Comparison of ENCODE assay signal across 8 cellular contexts in genomic region chr9:134135343-134136116, GRCh38. TPM values are rescaled to one million over a fixed set of nuclear protein-coding genes. Genes with fewer than 3 reads are reported as not detected.
DNase-seq lines count a peak whose midpoint lies in the region; ATAC-seq, FAIRE-seq and TF ChIP-seq lines count a peak whose summit lies in the region.

WDR5 (plus strand) TSS chr9:134136082; CDS start chr9:134139878, 3,796 bp downstream.

- BruUV-seq in endothelial cell of umbilical vein (replicated peaks; lab: Mats Ljungman, UMichigan): no TSS peak

- dilution Hi-C loops in endothelial cell of umbilical vein (cut with MboI; ENCODE audit: extremely low pct_ligation_motif_present, low sequenced_read_pairs): no loop called here

- H3K36me3 ChIP-seq in CD8-positive, alpha-beta memory T cell (ENCODE audit: insufficient read depth, low read length): peaks cover 9% of the 10 kb centered on the region
- H3K36me3 ChIP-seq in endothelial cell of umbilical vein (ENCODE audit: control insufficient read depth in 2 of 2, extremely low read depth in 1 of 2, insufficient read depth in 2 of 2, low read length in 2 of 2): peaks cover 0 to 6% of the 10 kb centered on the region in 2 experiments

- H3K4me3 ChIP-seq in CD8-positive, alpha-beta memory T cell (ENCODE audit: low read length): peak within 1 kb of the TSS; percentile 96
- H3K4me3 ChIP-seq in endothelial cell of umbilical vein (replicated peaks in 1 of 3; ENCODE audit: insufficient read depth in 1 of 3, low read depth in 1 of 3, low read length in 3 of 3): peak within 1 kb of the TSS; percentile 84 to 97 (median 93)

- H3K9me3 ChIP-seq in CD8-positive, alpha-beta memory T cell (ENCODE audit: low read length): no peaks in the 10 kb centered on the region
- H3K9me3 ChIP-seq in endothelial cell of umbilical vein (replicated peaks; ENCODE audit: control insufficient read depth, insufficient read depth, low read length): no peaks in the 10 kb centered on the region

- peaks cover 0 to 22% (median 0%) of the 10 kb centered on the region in 3 donors for H3K36me3 Mint-ChIP-seq in CD8-positive, alpha-beta memory T cell

- peak; percentile 55 for ATAC-seq in GM19467 (IDR thresholded peaks at IDR 0.05; ENCODE audit: unreplicated experiment)

- H3K27ac Mint-ChIP-seq in CD8-positive, alpha-beta memory T cell: peak within 1 kb of the TSS; percentile 79 to 95 (median 88)

- peak; percentile 72 for FAIRE-seq in endothelial cell of umbilical vein (lab: Jason Lieb, UNC)

- peak within 1 kb of the TSS; percentile 86 for H3K27ac ChIP-seq in CD8-positive, alpha-beta memory T cell (ENCODE audit: low read depth, low read length)
- peak within 1 kb of the TSS; percentile 48 for H3K27ac ChIP-seq in endothelial cell of umbilical vein (ENCODE audit: insufficient read depth, low read depth, low read length)

- peaks cover 32% of the 10 kb centered on the region for H3K4me1 ChIP-seq in CD8-positive, alpha-beta memory T cell (ENCODE audit: insufficient read depth, low read length)
- peaks cover 10% of the 10 kb centered on the region for H3K4me1 ChIP-seq in endothelial cell of umbilical vein (ENCODE audit: control insufficient read depth, extremely low read depth, insufficient read depth, low read length)

- peak within 1 kb of the TSS; percentile 83 for H3K4me2 ChIP-seq in endothelial cell of umbilical vein (ENCODE audit: insufficient read depth, low read length)

- peak in 1 of 2 donors; percentile 12 for TF ChIP-seq CTCF in endothelial cell of umbilical vein (IDR thresholded peaks at IDR 0.05; ENCODE audit: extremely low read depth in 1 of 2, insufficient read depth in 1 of 2, low read depth in 1 of 2, low read length in 2 of 2)

- H3K9me1 ChIP-seq in endothelial cell of umbilical vein (replicated peaks; ENCODE audit: control insufficient read depth, extremely low read depth, insufficient read depth, low read length): no peaks in the 10 kb centered on the region

- intact Hi-C loops in endothelial cell of umbilical vein (cut with micrococcal nuclease): loop anchor here (1.0 kb wide), 2 partner anchors 29 to 67 kb away; partner anchors contain the start of genes BRD3 and RNU6ATAC

- H3K27me3 ChIP-seq in CD8-positive, alpha-beta memory T cell (ENCODE audit: insufficient read depth, low read length, poor library complexity, severe bottlenecking): no peaks in the 10 kb centered on the region
- no peaks in the 10 kb centered on the region for H3K27me3 ChIP-seq in endothelial cell of umbilical vein (ENCODE audit: control insufficient read depth in 2 of 2, insufficient read depth in 2 of 2, low read length in 2 of 2)

- H3K79me2 ChIP-seq in endothelial cell of umbilical vein (ENCODE audit: control insufficient read depth, insufficient read depth, low read length): peaks cover 40% of the 10 kb centered on the region

- POLR2A ChIA-PET in CD8-positive, alpha-beta memory T cell (lab: Charles Lee): interaction anchor here (0.8 to 2.6 kb wide), 5 partner anchors 29 to 321 kb away, joined by 4 to 41 read pairs (median 7); partner anchors contain the start of genes BRD3OS and RNU6ATAC
- POLR2A ChIA-PET in endothelial cell of umbilical vein (lab: Charles Lee): interaction anchor here (1.1 kb wide), 1 partner anchor 27 kb away, joined by 3 read pairs; no protein-coding TSS in a partner anchor

- peak; percentile 61 for TF ChIP-seq POLR2A in endothelial cell of umbilical vein (IDR thresholded peaks at IDR 0.05; ENCODE audit: low read depth, low read length)

- H3K4me1 Mint-ChIP-seq in CD8-positive, alpha-beta memory T cell: peaks cover 29 to 53% (median 48%) of the 10 kb centered on the region in 3 donors

- H3K4me3 Mint-ChIP-seq in CD8-positive, alpha-beta memory T cell: peak within 1 kb of the TSS; percentile 85 to 97 (median 93)

- H3K9me3 Mint-ChIP-seq in CD8-positive, alpha-beta memory T cell: no peaks in the 10 kb centered on the region

- CTCF ChIA-PET in CD8-positive, alpha-beta memory T cell (lab: Charles Lee): interaction anchor here (0.7 to 2.1 kb wide), 5 partner anchors 26 to 111 kb away, joined by 3 to 13 read pairs (median 4); partner anchors contain the start of genes BRD3OS and RNU6ATAC
- CTCF ChIA-PET in endothelial cell of umbilical vein (lab: Charles Lee): interaction anchor here (0.6 to 1.1 kb wide), 11 partner anchors 24 to 562 kb away, joined by 3 to 11 read pairs (median 3); partner anchors contain the start of gene RNU6ATAC

- H4K20me1 ChIP-seq in endothelial cell of umbilical vein (replicated peaks; ENCODE audit: control insufficient read depth, extremely low read depth, insufficient read depth, low read length): no peaks in the 10 kb centered on the region

- H2AFZ ChIP-seq in endothelial cell of umbilical vein (ENCODE audit: low read depth, low read length): peak within 1 kb of the TSS; percentile 99

- peak within 1 kb of the TSS; percentile 73 for H3K9ac ChIP-seq in endothelial cell of umbilical vein (replicated peaks; ENCODE audit: extremely low read depth, insufficient read depth, low read length)

- peaks cover 0 to 3% of the 10 kb centered on the region in 2 donors for H3K27me3 Mint-ChIP-seq in CD8-positive, alpha-beta memory T cell

- DNase-seq in CD8-positive, alpha-beta memory T cell: peak; percentile 87 to 93 (median 88)
- peak in 74 of 76 experiments; percentile 14 to 94 (median 81) for DNase-seq in HUDEP-2 (lab: John Stamatoyannopoulos, UW; ENCODE audit: unreplicated experiment in 76 of 76)
- DNase-seq in OCI-M1 (lab: John Stamatoyannopoulos, UW): peak; percentile 92
- DNase-seq in activated T-cell treated with anti-CD3 and anti-CD28 coated beads for 1 hour (ENCODE audit: low read depth): peak; percentile 90
- peak; percentile 81 for DNase-seq in endothelial cell of umbilical vein (ENCODE audit: low read depth, low spot score)
- DNase-seq in midbrain (lab: John Stamatoyannopoulos, UW): peak; percentile 88
- peak; percentile 76 to 79 for DNase-seq in stimulated activated CD8-positive, alpha-beta memory T cell treated with anti-CD3 and anti-CD28 coated beads, Interleukin-15, amount 100 ng/mL, for 4 hours (ENCODE audit: low read depth in 2 of 2)

TF ChIP-seq in endothelial cell of umbilical vein, 7 proteins besides CTCF, POLR2A, EP300 and RAD21:
- TF ChIP-seq EZH2 (IDR thresholded peaks at IDR 0.05; ENCODE audit: borderline replicate concordance, low read depth, low read length, severe bottlenecking) (no peak), POLR2AphosphoS5 (IDR thresholded peaks at IDR 0.05; ENCODE audit: insufficient read depth, low read depth, low read length) (peak; percentile 37)
TF ChIP-seq in endothelial cell of umbilical vein: peak in this region for 1.

RNA-seq across cellular contexts. Expression of gene WDR5, which starts in this region (rescaled TPM):
- 10 to 100 TPM; 62.2 to 64.3 TPM for total RNA-seq in CD8-positive, alpha-beta memory T cell
- 16.4 TPM for polyA plus RNA-seq in CD8-positive, alpha-beta memory T cell
- total RNA-seq in endothelial cell of umbilical vein: 42.4 and 42.5 TPM in 2 replicates
- 30.8 and 32.1 TPM in 2 replicates for polyA plus RNA-seq in endothelial cell of umbilical vein
- polyA plus RNA-seq in endothelial cell of umbilical vein (2011; cell fraction: cytosol; rRNA removed): 37.0 and 38.6 TPM in 2 replicates
- polyA plus RNA-seq in endothelial cell of umbilical vein (2011; cell fraction: nucleus; rRNA removed): 53.3 and 60.1 TPM in 2 replicates
- 39.0 and 39.5 TPM in 2 replicates for polyA plus RNA-seq in endothelial cell of umbilical vein (2012)
- 15.8 and 18.1 TPM in 2 replicates for polyA minus RNA-seq in endothelial cell of umbilical vein
- 39.8 TPM for polyA minus RNA-seq in endothelial cell of umbilical vein (2011; cell fraction: cytosol; rRNA and poly(A)+ RNA removed)
- polyA minus RNA-seq in endothelial cell of umbilical vein (2011; cell fraction: nucleus; rRNA and poly(A)+ RNA removed): 12.5 and 12.8 TPM in 2 replicates

Comparison
In these comparisons a context has a peak if more than half of its experiments do, and no peak if none do; other contexts are left out.
1. Peak in every context shown above with its lines: DNase-seq, ATAC-seq, H3K4me3 ChIP-seq and H3K27ac ChIP-seq.